ENCODE assay signal across 10 cellular contexts in the genomic region with DNA sequence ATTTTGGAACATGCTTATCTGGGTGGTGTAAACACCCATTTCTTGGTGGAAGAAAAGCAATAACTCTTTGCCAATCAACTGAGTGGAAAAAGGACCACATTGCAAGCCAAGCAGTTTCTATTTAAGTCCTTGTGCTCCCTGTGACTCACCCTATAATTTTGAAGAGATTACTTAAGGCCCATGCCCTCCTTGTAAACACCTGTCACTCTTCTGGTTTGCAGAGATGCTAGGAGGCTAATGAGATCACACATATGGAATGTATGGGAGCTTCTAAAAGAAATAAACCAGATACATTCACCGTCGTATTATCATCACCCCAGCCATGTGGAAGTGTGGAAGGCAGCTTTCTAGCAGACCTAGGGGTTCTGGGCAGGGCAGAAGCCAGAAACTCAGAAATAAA.
DNase-seq lines count a peak whose midpoint lies in the region; ATAC-seq and TF ChIP-seq lines count a peak whose summit lies in the region.
"Had no signal": no experiment of that assay in that cellular context is flagged by ENCODE, and none has a peak within 500 bp of the region (broad histone marks: within the 10 kb centered on the region; RNA-seq: fewer than 3 reads in every experiment).

No MANE protein-coding gene starts in this region.

- intact Hi-C loops in psoas muscle (cut with DNase I): no loop called here
- intact Hi-C loops in naive thymus-derived CD4-positive, alpha-beta T cell (cut with micrococcal nuclease): no loop called here

- POLR2A ChIA-PET in naive thymus-derived CD4-positive, alpha-beta T cell (lab: Charles Lee): no interaction called here

- H3K4me1 ChIP-seq in psoas muscle (peaks cover 21% of the 10 kb centered on the region), HAP-1 (no peaks in the 10 kb centered on the region)
- no peaks in the 10 kb centered on the region for H3K4me1 ChIP-seq in naive thymus-derived CD4-positive, alpha-beta T cell (ENCODE audit: control insufficient read depth in 2 of 2, insufficient read depth in 2 of 2, low read length in 2 of 2)

- peaks cover 0 to 5% (median 0%) of the 10 kb centered on the region in 7 donors for H3K4me1 Mint-ChIP-seq in naive thymus-derived CD4-positive, alpha-beta T cell

- H3K36me3 Mint-ChIP-seq in naive thymus-derived CD4-positive, alpha-beta T cell: no peaks in the 10 kb centered on the region

- CTCF ChIA-PET in naive thymus-derived CD4-positive, alpha-beta T cell (lab: Charles Lee): no interaction called here

- H3K36me3 ChIP-seq in psoas muscle (ENCODE audit: insufficient read depth in 1 of 2, low read depth in 1 of 2) (no peaks in the 10 kb centered on the region), HAP-1 (replicated peaks) (no peaks in the 10 kb centered on the region)
- H3K36me3 ChIP-seq in naive thymus-derived CD4-positive, alpha-beta T cell (ENCODE audit: control insufficient read depth in 2 of 3, insufficient read depth in 3 of 3, low read length in 3 of 3): no peaks in the 10 kb centered on the region

- peak overlapping the region; percentile 58 for H3K27ac ChIP-seq in psoas muscle
- H3K27ac ChIP-seq in naive thymus-derived CD4-positive, alpha-beta T cell (ENCODE audit: low read depth, low read length): no peak overlapping the region

- H3K27ac Mint-ChIP-seq in naive thymus-derived CD4-positive, alpha-beta T cell: no peak overlapping the region
- H3K27ac Mint-ChIP-seq: activated CD4-positive, alpha-beta memory T cell treated with anti-CD3 and anti-CD28 coated beads, Interleukin-2, amount 10 ng/mL, durations not matched to agents 7 days and 5 days had no signal

- no peak overlapping the region for H3K4me3 ChIP-seq in NB4 (ENCODE audit: low read depth, low read length)
- no peak overlapping the region for H3K4me3 ChIP-seq in choroid plexus epithelial cell (ENCODE audit: low read depth, low read length)
- H3K4me3 ChIP-seq in psoas muscle: no peak overlapping the region
- H3K4me3 ChIP-seq in HAP-1: no peak overlapping the region
- H3K4me3 ChIP-seq in naive thymus-derived CD4-positive, alpha-beta T cell (ENCODE audit: low read length): no peak overlapping the region

- no peaks in the 10 kb centered on the region for H3K9me3 Mint-ChIP-seq in naive thymus-derived CD4-positive, alpha-beta T cell
- H3K9me3 Mint-ChIP-seq: activated CD4-positive, alpha-beta memory T cell treated with anti-CD3 and anti-CD28 coated beads, Interleukin-2, amount 10 ng/mL, durations not matched to agents 7 days and 5 days had no signal

- no peak for TF ChIP-seq CTCF in NB4 (IDR thresholded peaks at IDR 0.05; ENCODE audit: low read depth, low read length)
- no peak for TF ChIP-seq CTCF in choroid plexus epithelial cell (conservative IDR thresholded peaks at IDR 0.05; ENCODE audit: low read depth, low read length)
- TF ChIP-seq CTCF in psoas muscle (IDR thresholded peaks at IDR 0.05): no peak

- DNase-seq in DMS79 treated with DMSO at 0.1 percent for 48 hours (lab: John Stamatoyannopoulos, UW) (peak; percentile 54), NB4 (ENCODE audit: low read depth) (peak; percentile 7), choroid plexus epithelial cell (ENCODE audit: low read depth) (peak; percentile 36), psoas muscle (no peak), HAP-1 (ENCODE audit: low spot score in 2 of 2) (no peak), occipital lobe (lab: John Stamatoyannopoulos, UW) (no peak), GM19238 (ENCODE audit: insufficient read length, low spot score) (no peak)
- no peak for DNase-seq in naive thymus-derived CD4-positive, alpha-beta T cell
- DNase-seq: activated CD4-positive, alpha-beta memory T cell treated with anti-CD3 and anti-CD28 coated beads, Interleukin-2, amount 10 ng/mL, durations not matched to agents 7 days and 5 days; NCI-H345 had no signal

- H3K4me3 Mint-ChIP-seq in naive thymus-derived CD4-positive, alpha-beta T cell: no peak overlapping the region
- H3K4me3 Mint-ChIP-seq: activated CD4-positive, alpha-beta memory T cell treated with anti-CD3 and anti-CD28 coated beads, Interleukin-2, amount 10 ng/mL, durations not matched to agents 7 days and 5 days had no signal

- 26 to 42% (median 32%) methylated on average over 2 of the region's 2 CpGs for WGBS in psoas muscle, 3 donors

- TF ChIP-seq POLR2A in NB4 (IDR thresholded peaks at IDR 0.05; ENCODE audit: extremely low read depth, insufficient read length): no peak

- ATAC-seq in psoas muscle: peak; percentile 97 to 99 (median 98)
- no peak for ATAC-seq in naive thymus-derived CD4-positive, alpha-beta T cell

- H3K27me3 ChIP-seq in psoas muscle (ENCODE audit: insufficient read depth in 3 of 3, low read length in 2 of 3) (no peaks in the 10 kb centered on the region), HAP-1 (ENCODE audit: low read depth) (peaks cover 20% of the 10 kb centered on the region)
- no peaks in the 10 kb centered on the region for H3K27me3 ChIP-seq in naive thymus-derived CD4-positive, alpha-beta T cell (ENCODE audit: control insufficient read depth in 2 of 2, insufficient read depth in 2 of 2, low read length in 2 of 2)

- H3K9me3 ChIP-seq in psoas muscle (no peaks in the 10 kb centered on the region), HAP-1 (no peaks in the 10 kb centered on the region; the same call in 1 of the 2 replicates)
- no peaks in the 10 kb centered on the region for H3K9me3 ChIP-seq in naive thymus-derived CD4-positive, alpha-beta T cell (ENCODE audit: control insufficient read depth in 2 of 3, low read length in 3 of 3)

- H3K27me3 Mint-ChIP-seq in naive thymus-derived CD4-positive, alpha-beta T cell: peaks cover 10 to 35% (median 19%) of the 10 kb centered on the region in 5 donors

- in situ Hi-C loops in HAP-1 (cut with MboI; ENCODE audit: low sequenced_read_pairs): no loop called here

Comparison
In these comparisons a context has a peak if more than half of its experiments do, and no peak if none do; other contexts are left out.
1. DNase-seq: peak in DMS79 treated with DMSO at 0.1 percent for 48 hours (single experiment), NB4 (single experiment) and choroid plexus epithelial cell (single experiment); none in psoas muscle (0 of 2), HAP-1 (0 of 2), occipital lobe (single experiment), naive thymus-derived CD4-positive, alpha-beta T cell (0 of 9) and GM19238 (single experiment).